In the genomic region with DNA sequence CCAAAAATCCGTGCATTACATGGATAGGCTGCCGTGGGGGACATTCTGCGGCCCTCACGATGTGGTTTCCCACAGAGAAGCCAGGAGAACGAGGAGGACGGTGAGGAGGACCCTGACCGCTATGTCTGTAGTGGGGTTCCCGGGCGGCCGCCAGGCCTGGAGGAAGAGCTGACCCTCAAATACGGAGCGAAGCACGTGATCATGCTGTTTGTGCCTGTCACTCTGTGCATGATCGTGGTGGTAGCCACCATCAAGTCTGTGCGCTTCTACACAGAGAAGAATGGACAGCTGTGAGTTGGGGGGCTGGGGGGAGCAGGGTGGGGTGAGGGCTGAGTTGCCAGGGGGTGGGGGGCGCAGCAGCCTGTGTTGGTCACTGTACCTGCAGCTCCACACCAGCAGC, we compare ENCODE assay signal across 16 cellular contexts. TPM values are rescaled to one million over a fixed set of nuclear protein-coding genes. Genes with fewer than 3 reads are reported as not detected.
DNase-seq lines count a peak whose midpoint lies in the region; ATAC-seq and TF ChIP-seq lines count a peak whose summit lies in the region.
"Had no signal": no experiment of that assay in that cellular context is flagged by ENCODE, and none has a peak within 500 bp of the region (broad histone marks: within the 10 kb centered on the region; RNA-seq: fewer than 3 reads in every experiment).

No MANE protein-coding gene starts in this region.

- no peak overlapping the region for H2AK5ac ChIP-seq in mesendoderm (ENCODE audit: low read length)

- H3K23ac ChIP-seq in mesendoderm (ENCODE audit: low read length): no peak overlapping the region

- no peak for TF ChIP-seq CTCF in C4-2B (conservative IDR thresholded peaks at IDR 0.05)
- TF ChIP-seq CTCF in CD8-positive, alpha-beta T cell (IDR thresholded peaks at IDR 0.05): no peak
- no peak for TF ChIP-seq CTCF in natural killer cell (IDR thresholded peaks at IDR 0.05)

- no peaks in the 10 kb centered on the region for H3K9me3 Mint-ChIP-seq in CD8-positive, alpha-beta T cell
- no peaks in the 10 kb centered on the region for H3K9me3 Mint-ChIP-seq in activated T-helper 1 cell treated with anti-CD3 and anti-CD28 coated beads, Interleukin-12 subunit alpha, Interleukin-12 subunit beta, Interleukin-2, Interleukin-4 antibody, amounts not matched to agents 30 ng/mL and 10 ng/mL and 1 ng/mL, durations not matched to agents 14 hours and 24 hours and 36 hours
- H3K9me3 Mint-ChIP-seq in natural killer cell: no peaks in the 10 kb centered on the region

- H3K18ac ChIP-seq in mesendoderm (ENCODE audit: low read length): no peak overlapping the region

- no peak overlapping the region for H4K8ac ChIP-seq in mesendoderm (ENCODE audit: low read depth, low read length)

- H3K36me3 ChIP-seq in CD8-positive, alpha-beta T cell (ENCODE audit: insufficient read depth, low read length): no peaks in the 10 kb centered on the region
- peaks cover 7% of the 10 kb centered on the region for H3K36me3 ChIP-seq in mesendoderm (ENCODE audit: control insufficient read depth, insufficient read depth, low read length)
- H3K36me3 ChIP-seq: colonic mucosa had no signal

- H3K4me1 Mint-ChIP-seq in CD8-positive, alpha-beta T cell (ENCODE audit: low read depth): peaks cover 43% of the 10 kb centered on the region
- H3K4me1 Mint-ChIP-seq in activated T-helper 1 cell treated with anti-CD3 and anti-CD28 coated beads, Interleukin-12 subunit alpha, Interleukin-12 subunit beta, Interleukin-2, Interleukin-4 antibody, amounts not matched to agents 30 ng/mL and 10 ng/mL and 1 ng/mL, durations not matched to agents 14 hours and 24 hours and 36 hours (ENCODE audit: low read depth): peaks cover 60% of the 10 kb centered on the region
- peaks cover 38 to 41% of the 10 kb centered on the region in 2 donors for H3K4me1 Mint-ChIP-seq in natural killer cell

- CTCF ChIA-PET in CD8-positive, alpha-beta T cell (lab: Charles Lee): interaction anchor here (0.9 to 1.3 kb wide), 2 partner anchors 15 to 216 kb away, joined by 4 to 7 read pairs; no protein-coding TSS in a partner anchor

- intact Hi-C loops in CD8-positive, alpha-beta T cell (cut with DNase I, micrococcal nuclease): loop anchor here in 1 of 2 experiments (5.0 kb wide), 1 partner anchor 54 kb away; no protein-coding TSS in a partner anchor
- intact Hi-C loops in activated T-helper 1 cell treated with anti-CD3 and anti-CD28 coated beads, Interleukin-12 subunit alpha, Interleukin-12 subunit beta, Interleukin-2, Interleukin-4 antibody, amounts not matched to agents 30 ng/mL and 10 ng/mL and 1 ng/mL, durations not matched to agents 14 hours and 24 hours and 36 hours (cut with micrococcal nuclease): loop anchor here (1.0 to 5.0 kb wide), 3 partner anchors 145 to 476 kb away; partner anchors contain the start of genes ITPKB and PARP1
- intact Hi-C loops in natural killer cell (cut with micrococcal nuclease): loop anchor here (2.0 kb wide), 1 partner anchor 57 kb away; the partner anchor contains the start of gene COQ8A

- no peaks in the 10 kb centered on the region for H3K9me3 ChIP-seq in CD8-positive, alpha-beta T cell (ENCODE audit: low read length)
- H3K9me3 ChIP-seq: colonic mucosa, thoracic aorta had no signal

- H3K36me3 Mint-ChIP-seq in CD8-positive, alpha-beta T cell: peaks cover 4% of the 10 kb centered on the region
- H3K36me3 Mint-ChIP-seq in activated T-helper 1 cell treated with anti-CD3 and anti-CD28 coated beads, Interleukin-12 subunit alpha, Interleukin-12 subunit beta, Interleukin-2, Interleukin-4 antibody, amounts not matched to agents 30 ng/mL and 10 ng/mL and 1 ng/mL, durations not matched to agents 14 hours and 24 hours and 36 hours (ENCODE audit: low read depth): peaks cover 20% of the 10 kb centered on the region
- H3K36me3 Mint-ChIP-seq in natural killer cell: no peaks in the 10 kb centered on the region

- H3K27ac ChIP-seq in C4-2B: peak overlapping the region; percentile 32; the same call in 1 of the 2 replicates
- H3K27ac ChIP-seq in CD8-positive, alpha-beta T cell (ENCODE audit: low read depth, low read length): no peak overlapping the region
- no peak overlapping the region for H3K27ac ChIP-seq in mesendoderm (ENCODE audit: low read depth, low read length)
- H3K27ac ChIP-seq: thoracic aorta had no signal

- peaks cover 43% of the 10 kb centered on the region for H3K4me1 ChIP-seq in CD8-positive, alpha-beta T cell (ENCODE audit: insufficient read depth, low read length)
- H3K4me1 ChIP-seq in mesendoderm (ENCODE audit: control insufficient read depth, low read depth, low read length): no peaks in the 10 kb centered on the region

- POLR2A ChIA-PET in CD8-positive, alpha-beta T cell (lab: Charles Lee): interaction anchor here (1.2 to 3.6 kb wide), 3 partner anchors 11 to 242 kb away, joined by 3 to 39 read pairs (median 4); partner anchors contain the start of gene COQ8A

- H3K79me1 ChIP-seq in mesendoderm (ENCODE audit: low read length): no peaks in the 10 kb centered on the region

- H3K79me2 ChIP-seq in mesendoderm (ENCODE audit: control insufficient read depth, insufficient read depth, low read length): no peaks in the 10 kb centered on the region

- no peak for DNase-seq in CD8-positive, alpha-beta T cell
- no peak for DNase-seq in activated T-helper 1 cell treated with anti-CD3 and anti-CD28 coated beads, Interleukin-12 subunit alpha, Interleukin-12 subunit beta, Interleukin-2, Interleukin-4 antibody, amounts not matched to agents 30 ng/mL and 10 ng/mL and 1 ng/mL, durations not matched to agents 14 hours and 24 hours and 36 hours (ENCODE audit: low spot score)
- DNase-seq in natural killer cell (no peak), NCI-H69 (lab: John Stamatoyannopoulos, UW) (no peak), mesendoderm (no peak)
- DNase-seq: anterior cingulate cortex, colonic mucosa, erythroblast, GDM1, islet precursor cell, NCI-H2081 treated with DMSO at 0.1 percent for 48 hours, NCI-H748 treated with DMSO at 0.1 percent for 48 hours, RPMI8226 had no signal

- H3K27me3 ChIP-seq in CD8-positive, alpha-beta T cell (ENCODE audit: insufficient read depth, low read length): no peaks in the 10 kb centered on the region
- no peaks in the 10 kb centered on the region for H3K27me3 ChIP-seq in mesendoderm (ENCODE audit: insufficient read depth, low read length, poor library complexity)
- H3K27me3 ChIP-seq: colonic mucosa had no signal

- no CpG with 5 or more reads among the region's 16 CpGs for WGBS in mesendoderm (ENCODE audit: extremely low coverage, insufficient coverage, low lambda C conversion rate)

- H3K27ac Mint-ChIP-seq in CD8-positive, alpha-beta T cell: peak overlapping the region; percentile 85
- H3K27ac Mint-ChIP-seq in activated T-helper 1 cell treated with anti-CD3 and anti-CD28 coated beads, Interleukin-12 subunit alpha, Interleukin-12 subunit beta, Interleukin-2, Interleukin-4 antibody, amounts not matched to agents 30 ng/mL and 10 ng/mL and 1 ng/mL, durations not matched to agents 14 hours and 24 hours and 36 hours: peak overlapping the region; percentile 87
- H3K27ac Mint-ChIP-seq in natural killer cell: peak overlapping the region; percentile 88 to 90

- no peaks in the 10 kb centered on the region for H3K27me3 Mint-ChIP-seq in CD8-positive, alpha-beta T cell (ENCODE audit: low read depth)
- no peaks in the 10 kb centered on the region for H3K27me3 Mint-ChIP-seq in activated T-helper 1 cell treated with anti-CD3 and anti-CD28 coated beads, Interleukin-12 subunit alpha, Interleukin-12 subunit beta, Interleukin-2, Interleukin-4 antibody, amounts not matched to agents 30 ng/mL and 10 ng/mL and 1 ng/mL, durations not matched to agents 14 hours and 24 hours and 36 hours (ENCODE audit: insufficient read depth)
- H3K27me3 Mint-ChIP-seq in natural killer cell (ENCODE audit: low read depth in 2 of 2): no peaks in the 10 kb centered on the region

- no peak overlapping the region for H3K4ac ChIP-seq in mesendoderm (ENCODE audit: low read depth, low read length)

- no peak overlapping the region for H3K9ac ChIP-seq in mesendoderm (ENCODE audit: low read length)

- H3K56ac ChIP-seq in mesendoderm (ENCODE audit: low read length): no peak overlapping the region

- no peak overlapping the region for H3K4me2 ChIP-seq in mesendoderm (ENCODE audit: low read length)

- peak overlapping the region; percentile 72 for H3K4me3 Mint-ChIP-seq in CD8-positive, alpha-beta T cell
- H3K4me3 Mint-ChIP-seq in activated T-helper 1 cell treated with anti-CD3 and anti-CD28 coated beads, Interleukin-12 subunit alpha, Interleukin-12 subunit beta, Interleukin-2, Interleukin-4 antibody, amounts not matched to agents 30 ng/mL and 10 ng/mL and 1 ng/mL, durations not matched to agents 14 hours and 24 hours and 36 hours: peak overlapping the region; percentile 48
- H3K4me3 Mint-ChIP-seq in natural killer cell: peak overlapping the region; percentile 81

- H4K5ac ChIP-seq in mesendoderm (ENCODE audit: low read length): no peak overlapping the region

- no peak overlapping the region for H2BK15ac ChIP-seq in mesendoderm (replicated peaks; ENCODE audit: low read depth)

- no peak overlapping the region for H2BK5ac ChIP-seq in mesendoderm (ENCODE audit: low read length)

- ATAC-seq in CD8-positive, alpha-beta T cell: no peak
- ATAC-seq in natural killer cell (no peak), HG02852 (IDR thresholded peaks at IDR 0.05; ENCODE audit: unreplicated experiment) (no peak)

- no peak overlapping the region for H2BK120ac ChIP-seq in mesendoderm (ENCODE audit: low read depth, low read length)

- no peak overlapping the region for H3K4me3 ChIP-seq in CD8-positive, alpha-beta T cell (ENCODE audit: low read depth, low read length)
- no peak overlapping the region for H3K4me3 ChIP-seq in mesendoderm (ENCODE audit: low read length)

RNA-seq across cellular contexts. Expression of gene PSEN2, which starts 13.2 kb away (rescaled TPM):
- 1 to 10 TPM in 1 of 2 experiments, under 1 TPM in 1; 1.00 to 1.7 TPM for total RNA-seq in CD8-positive, alpha-beta T cell
- total RNA-seq in activated T-helper 1 cell treated with anti-CD3 and anti-CD28 coated beads, Interleukin-12 subunit alpha, Interleukin-12 subunit beta, Interleukin-2, Interleukin-4 antibody, amounts not matched to agents 30 ng/mL and 10 ng/mL and 1 ng/mL, durations not matched to agents 14 hours and 24 hours and 36 hours: 13.5 and 14.3 TPM in 2 replicates
- 10 to 100 TPM; 12.6 to 22.8 (median 14.9) TPM for total RNA-seq in natural killer cell
- polyA plus RNA-seq in mesendoderm (2013, experiment 1 of 2): 12.9 TPM
- 13.6 TPM for polyA plus RNA-seq in mesendoderm (2013, experiment 2 of 2)

RNA-seq across cellular contexts. Expression of gene COQ8A, which starts 56.5 kb away (rescaled TPM):
- 10 to 100 TPM; 82.6 to 90.0 TPM for total RNA-seq in CD8-positive, alpha-beta T cell
- total RNA-seq in activated T-helper 1 cell treated with anti-CD3 and anti-CD28 coated beads, Interleukin-12 subunit alpha, Interleukin-12 subunit beta, Interleukin-2, Interleukin-4 antibody, amounts not matched to agents 30 ng/mL and 10 ng/mL and 1 ng/mL, durations not matched to agents 14 hours and 24 hours and 36 hours: 33.1 and 33.8 TPM in 2 replicates
- total RNA-seq in natural killer cell: 10 to 100 TPM; 42.9 to 59.7 (median 56.2) TPM
- polyA plus RNA-seq in mesendoderm (2013, experiment 1 of 2): 13.0 TPM
- polyA plus RNA-seq in mesendoderm (2013, experiment 2 of 2): 13.2 TPM
